9 cellular contexts compared by ENCODE assay signal in the genomic region with DNA sequence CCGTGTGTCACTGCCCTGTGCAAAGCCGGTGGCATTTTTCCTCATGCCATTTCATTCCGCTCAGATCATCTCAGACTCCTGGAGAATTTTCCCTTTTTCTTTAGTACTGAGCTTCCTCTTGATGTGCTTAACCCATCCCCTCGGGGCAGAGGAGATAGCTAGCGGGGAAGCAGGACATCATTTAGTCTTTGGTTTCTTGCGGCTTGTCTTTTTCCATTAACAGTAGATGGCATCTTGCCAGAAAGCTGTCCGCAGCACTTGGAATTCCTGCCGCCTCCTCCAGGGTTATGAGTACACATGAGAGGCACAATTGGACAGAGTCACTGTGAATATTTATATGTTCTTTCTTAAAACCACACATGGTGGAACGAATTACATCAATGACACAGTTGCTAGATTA.
DNase-seq lines count a peak whose midpoint lies in the region; ATAC-seq and TF ChIP-seq lines count a peak whose summit lies in the region.
"Had no signal": no experiment of that assay in that cellular context is flagged by ENCODE, and none has a peak within 500 bp of the region (broad histone marks: within the 10 kb centered on the region; RNA-seq: fewer than 3 reads in every experiment).

No MANE protein-coding gene starts in this region.

- no peak overlapping the region for H3K4me3 ChIP-seq in SK-N-SH (ENCODE audit: low read depth in 2 of 2, low read length in 1 of 2)
- H3K4me3 ChIP-seq in thyroid gland (replicated peaks in 1 of 3) = no peak overlapping the region

- no peak for TF ChIP-seq RAD21 in SK-N-SH (IDR thresholded peaks at IDR 0.05; ENCODE audit: low read length)

- H3K36me3 ChIP-seq in SK-N-SH (replicated peaks in 1 of 2; ENCODE audit: control insufficient read depth in 1 of 2, insufficient read depth in 2 of 2, low read length in 1 of 2) (no peaks in the 10 kb centered on the region), thyroid gland (no peaks in the 10 kb centered on the region)

- peaks cover 0 to 4% of the 10 kb centered on the region in 2 experiments; a peak in 1 of 4 replicates for H3K4me1 ChIP-seq in SK-N-SH (ENCODE audit: control insufficient read depth in 1 of 2, insufficient read depth in 2 of 2, low read depth in 1 of 2, low read length in 1 of 2)
- H3K4me1 ChIP-seq in thyroid gland = peaks cover 0 to 7% of the 10 kb centered on the region in 2 donors

- TF ChIP-seq CTCF in SK-N-SH (IDR thresholded peaks at IDR 0.05) (no peak), thyroid gland (IDR thresholded peaks at IDR 0.05) (peak in 1 of 6 experiments; percentile 22)

- H3K79me2 ChIP-seq in SK-N-SH (ENCODE audit: insufficient read depth) = no peaks in the 10 kb centered on the region

- ATAC-seq in left ventricle myocardium superior = peak; percentile 49
- ATAC-seq: activated T-helper 17 cell treated with anti-CD3 and anti-CD28 coated beads, Interleukin-2, amount 50 U/mL, for 72 hours had no signal

- H3K27me3 ChIP-seq in SK-N-SH (ENCODE audit: insufficient read depth) (no peaks in the 10 kb centered on the region), thyroid gland (no peaks in the 10 kb centered on the region)

- intact Hi-C loops in left ventricle myocardium superior (cut with micrococcal nuclease) = no loop called here
- intact Hi-C loops in thyroid gland (cut with DNase I) = no loop called here

- H3K9ac ChIP-seq in SK-N-SH = no peak overlapping the region

- H3K27ac ChIP-seq in SK-N-SH (ENCODE audit: low read depth in 2 of 2, low read length in 1 of 2) (no peak overlapping the region), thyroid gland (peak overlapping the region in 1 of 3 donors; percentile 66)

- POLR2A ChIA-PET in SK-N-SH (lab: Yijun Ruan, JAX) = no interaction called here

- 49% methylated on average over 9 of the region's 9 CpGs for WGBS in SK-N-SH (ENCODE audit: low lambda C conversion rate)
- 44 to 69% methylated on average over 8 to 9 of the region's 9 CpGs for WGBS in thyroid gland, 2 donors

- H3K9me2 ChIP-seq in SK-N-SH = no peaks in the 10 kb centered on the region

- H3K4me2 ChIP-seq in SK-N-SH = no peak overlapping the region

- no peaks in the 10 kb centered on the region for H4K20me1 ChIP-seq in SK-N-SH (ENCODE audit: insufficient read depth)

- peak; percentile 1 for DNase-seq in NCI-H1694 treated with DMSO at 0.1 percent for 48 hours (lab: John Stamatoyannopoulos, UW)
- DNase-seq in NCI-H1694 (lab: John Stamatoyannopoulos, UW) = no peak
- peak; percentile 37 for DNase-seq in SK-N-SH
- no peak for DNase-seq in left ventricle myocardium superior
- DNase-seq in thyroid gland = peak; percentile 26 to 59
- no peak for DNase-seq in RKO (ENCODE audit: low spot score)
- no peak for DNase-seq in HPDE6-E6E7 (ENCODE audit: extremely low spot score)
- no peak for DNase-seq in HuH-7 (ENCODE audit: low spot score)

- H3K9me3 ChIP-seq in SK-N-SH (no peaks in the 10 kb centered on the region), thyroid gland (no peaks in the 10 kb centered on the region)

- H3F3A ChIP-seq in SK-N-SH (replicated peaks; ENCODE audit: insufficient read depth) = no peaks in the 10 kb centered on the region

- CTCF ChIA-PET in SK-N-SH (lab: Yijun Ruan, JAX) = interaction anchor here (1.1 to 1.4 kb wide), 3 partner anchors 9 to 89 kb away, joined by 3 to 4 read pairs (median 3); no protein-coding TSS in a partner anchor

- no peak for TF ChIP-seq POLR2A in thyroid gland (IDR thresholded peaks at IDR 0.05)

- no peak for TF ChIP-seq EP300 in SK-N-SH (IDR thresholded peaks at IDR 0.05; ENCODE audit: borderline replicate concordance in 1 of 2, low read depth in 1 of 2, low read length in 1 of 2)

- no peak overlapping the region for H2AFZ ChIP-seq in SK-N-SH (ENCODE audit: low read depth)

TF ChIP-seq in SK-N-SH, 30 proteins besides CTCF, POLR2A, EP300 and RAD21:
- TF ChIP-seq USF2 (IDR thresholded peaks at IDR 0.05; ENCODE audit: borderline replicate concordance, low read depth, low read length) = no peak
- TF ChIP-seq MEF2A (IDR thresholded peaks at IDR 0.05; ENCODE audit: borderline replicate concordance, low read depth) = no peak
- 0 out of 2 replicates have a peak, but pooled peaks have one; percentile 19 for TF ChIP-seq PBX3 (IDR thresholded peaks at IDR 0.05)
- TF ChIP-seq, protein P1, sequence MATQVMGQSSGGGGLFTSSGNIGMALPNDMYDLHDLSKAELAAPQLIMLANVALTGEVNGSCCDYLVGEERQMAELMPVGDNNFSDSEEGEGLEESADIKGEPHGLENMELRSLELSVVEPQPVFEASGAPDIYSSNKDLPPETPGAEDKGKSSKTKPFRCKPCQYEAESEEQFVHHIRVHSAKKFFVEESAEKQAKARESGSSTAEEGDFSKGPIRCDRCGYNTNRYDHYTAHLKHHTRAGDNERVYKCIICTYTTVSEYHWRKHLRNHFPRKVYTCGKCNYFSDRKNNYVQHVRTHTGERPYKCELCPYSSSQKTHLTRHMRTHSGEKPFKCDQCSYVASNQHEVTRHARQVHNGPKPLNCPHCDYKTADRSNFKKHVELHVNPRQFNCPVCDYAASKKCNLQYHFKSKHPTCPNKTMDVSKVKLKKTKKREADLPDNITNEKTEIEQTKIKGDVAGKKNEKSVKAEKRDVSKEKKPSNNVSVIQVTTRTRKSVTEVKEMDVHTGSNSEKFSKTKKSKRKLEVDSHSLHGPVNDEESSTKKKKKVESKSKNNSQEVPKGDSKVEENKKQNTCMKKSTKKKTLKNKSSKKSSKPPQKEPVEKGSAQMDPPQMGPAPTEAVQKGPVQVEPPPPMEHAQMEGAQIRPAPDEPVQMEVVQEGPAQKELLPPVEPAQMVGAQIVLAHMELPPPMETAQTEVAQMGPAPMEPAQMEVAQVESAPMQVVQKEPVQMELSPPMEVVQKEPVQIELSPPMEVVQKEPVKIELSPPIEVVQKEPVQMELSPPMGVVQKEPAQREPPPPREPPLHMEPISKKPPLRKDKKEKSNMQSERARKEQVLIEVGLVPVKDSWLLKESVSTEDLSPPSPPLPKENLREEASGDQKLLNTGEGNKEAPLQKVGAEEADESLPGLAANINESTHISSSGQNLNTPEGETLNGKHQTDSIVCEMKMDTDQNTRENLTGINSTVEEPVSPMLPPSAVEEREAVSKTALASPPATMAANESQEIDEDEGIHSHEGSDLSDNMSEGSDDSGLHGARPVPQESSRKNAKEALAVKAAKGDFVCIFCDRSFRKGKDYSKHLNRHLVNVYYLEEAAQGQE (IDR thresholded peaks at IDR 0.05; ENCODE audit: low read depth, low read length) = peak; percentile 58; the same call in 1 of the 2 replicates
- no peak for TF ChIP-seq GATA2 (CRISPR knock-in tag; IDR thresholded peaks at IDR 0.05)
- TF ChIP-seq NFIC (IDR thresholded peaks at IDR 0.05; ENCODE audit: borderline replicate concordance) = peak; percentile 72
- no peak for TF ChIP-seq YY1 (IDR thresholded peaks at IDR 0.05; ENCODE audit: low read depth)
- no peak for TF ChIP-seq POLR2AphosphoS5 (IDR thresholded peaks at IDR 0.05; ENCODE audit: low read depth, low read length)

Comparison
In these comparisons a context has a peak if more than half of its experiments do, and no peak if none do; other contexts are left out.
1. DNase-seq: peak in NCI-H1694 treated with DMSO at 0.1 percent for 48 hours (single experiment), SK-N-SH (single experiment) and thyroid gland (2 of 2); none in NCI-H1694 (single experiment), left ventricle myocardium superior (single experiment), RKO (single experiment), HPDE6-E6E7 (single experiment) and HuH-7 (single experiment).